In genomic region chr11:111912535-111912934, GRCh38 we compare ENCODE assay signal across 10 cellular contexts. TPM values are rescaled to one million over a fixed set of nuclear protein-coding genes. Genes with fewer than 3 reads are reported as not detected.
DNase-seq lines count a peak whose midpoint lies in the region; ATAC-seq and TF ChIP-seq lines count a peak whose summit lies in the region.
"Had no signal": no experiment of that assay in that cellular context is flagged by ENCODE, and none has a peak within 500 bp of the region (broad histone marks: within the 10 kb centered on the region; RNA-seq: fewer than 3 reads in every experiment).

Gene HSPB2, plus strand, starts transcription at chr11:111912734. Its CDS starts 96 bp downstream, at chr11:111912830.

- no peaks in the 10 kb centered on the region for H3K79me2 ChIP-seq in PC-3 (ENCODE audit: low read length)

- H3K4me3 ChIP-seq in PC-3 (ENCODE audit: low read length) (no peak within 1 kb of the TSS), esophagus (ENCODE audit: low read depth in 1 of 2, low read length in 2 of 2) (peak within 1 kb of the TSS; percentile 29 to 32), lung (peak within 1 kb of the TSS; percentile 41), stomach smooth muscle (ENCODE audit: low read length in 2 of 2) (peak within 1 kb of the TSS; percentile 81 to 83)

- TF ChIP-seq CTCF in PC-3 (conservative IDR thresholded peaks at IDR 0.05; ENCODE audit: low read depth, low read length) (no peak), lung (IDR thresholded peaks at IDR 0.05; ENCODE audit: control extremely low read depth, extremely low read depth) (no peak)

- H4K20me1 ChIP-seq in PC-3 (ENCODE audit: low read length), result no peaks in the 10 kb centered on the region

- H3K9me3 ChIP-seq in PC-3 (ENCODE audit: low read length), result no peaks in the 10 kb centered on the region
- no peaks in the 10 kb centered on the region for H3K9me3 ChIP-seq in esophagus (ENCODE audit: control insufficient read depth in 2 of 2, insufficient read depth in 1 of 2, low read depth in 1 of 2, low read length in 1 of 2)
- no peaks in the 10 kb centered on the region for H3K9me3 ChIP-seq in lung (ENCODE audit: control insufficient read depth in 2 of 2, insufficient read depth in 1 of 2, low read length in 1 of 2)
- no peaks in the 10 kb centered on the region for H3K9me3 ChIP-seq in stomach smooth muscle (ENCODE audit: control insufficient read depth in 2 of 2, low read length in 2 of 2)

- H3K4me1 ChIP-seq in PC-3 (ENCODE audit: insufficient read depth, low read length) (peaks cover 6% of the 10 kb centered on the region), esophagus (ENCODE audit: control insufficient read depth in 2 of 2, insufficient read depth in 2 of 2, low read length in 1 of 2) (peaks cover 0 to 9% of the 10 kb centered on the region in 2 donors), lung (ENCODE audit: control insufficient read depth in 2 of 2, insufficient read depth in 2 of 2, low read length in 2 of 2) (no peaks in the 10 kb centered on the region), stomach smooth muscle (ENCODE audit: control insufficient read depth, insufficient read depth, low read length) (peaks cover 43% of the 10 kb centered on the region)

- H3F3A ChIP-seq in PC-3 (ENCODE audit: low read length, unreplicated experiment), result no peaks in the 10 kb centered on the region

- BruUV-seq in PC-3 (replicated peaks; lab: Mats Ljungman, UMichigan), result no TSS peak

- peak within 1 kb of the TSS; percentile 69 for H2AFZ ChIP-seq in PC-3 (ENCODE audit: low read length)

- no peak for DNase-seq in PC-3
- DNase-seq in lung (ENCODE audit: low spot score), result no peak
- no peak for DNase-seq in NCI-H1105 treated with DMSO at 0.1 percent for 48 hours (lab: John Stamatoyannopoulos, UW)
- no peak for DNase-seq in MV-4-11 (lab: John Stamatoyannopoulos, UW)
- DNase-seq: effector CD8-positive, alpha-beta T cell; natural killer cell had no signal

- no peak for ATAC-seq in PC-3
- no peak for ATAC-seq in lung (ENCODE audit: insufficient read depth, low FRiP score)
- no peak for ATAC-seq in GM21423 (IDR thresholded peaks at IDR 0.05; ENCODE audit: unreplicated experiment)
- ATAC-seq in HG02973 (IDR thresholded peaks at IDR 0.05; ENCODE audit: unreplicated experiment), result no peak
- ATAC-seq: natural killer cell had no signal

- H3K36me3 ChIP-seq in PC-3 (ENCODE audit: low read depth, low read length) (no peaks in the 10 kb centered on the region), esophagus (ENCODE audit: control insufficient read depth in 2 of 2, insufficient read depth in 2 of 2, low read length in 1 of 2) (no peaks in the 10 kb centered on the region), lung (ENCODE audit: control insufficient read depth in 2 of 2, insufficient read depth in 2 of 2, low read length in 2 of 2) (peaks cover 0 to 6% of the 10 kb centered on the region in 2 donors), stomach smooth muscle (ENCODE audit: control insufficient read depth in 2 of 2, insufficient read depth in 2 of 2, low read length in 2 of 2) (peaks cover 2 to 14% of the 10 kb centered on the region in 2 donors)

- no peaks in the 10 kb centered on the region for H3K27me3 ChIP-seq in PC-3 (ENCODE audit: low read length)
- no peaks in the 10 kb centered on the region for H3K27me3 ChIP-seq in esophagus (ENCODE audit: control insufficient read depth in 1 of 2, insufficient read depth in 2 of 2, low read length in 2 of 2)
- no peaks in the 10 kb centered on the region for H3K27me3 ChIP-seq in lung (ENCODE audit: control insufficient read depth, insufficient read depth)
- no peaks in the 10 kb centered on the region for H3K27me3 ChIP-seq in stomach smooth muscle (ENCODE audit: control insufficient read depth in 1 of 2, insufficient read depth in 2 of 2, low read length in 2 of 2)

- H3K27ac ChIP-seq in PC-3 (ENCODE audit: low read length) (no peak within 1 kb of the TSS), esophagus (ENCODE audit: low read depth in 2 of 2, low read length in 1 of 2) (peak within 1 kb of the TSS; percentile 79 to 92), lung (ENCODE audit: low read depth in 1 of 2, low read length in 1 of 2) (peak within 1 kb of the TSS; percentile 86 to 97), stomach smooth muscle (ENCODE audit: low read length) (peak within 1 kb of the TSS; percentile 94)

- no peaks in the 10 kb centered on the region for H3K9me2 ChIP-seq in PC-3 (replicated peaks; ENCODE audit: low read length)

- 14 to 25% methylated on average over 21 to 26 of the region's 26 CpGs for WGBS in esophagus, 2 donors
- WGBS in lung, 2 donors, result 10 to 17% methylated on average over 25 to 26 of the region's 26 CpGs

- CTCF ChIA-PET in PC-3 (lab: Charles Lee), result no interaction called here

- H3K4me2 ChIP-seq in PC-3 (ENCODE audit: low read length), result peak within 1 kb of the TSS; percentile 54

- POLR2A ChIA-PET in PC-3 (lab: Charles Lee; ENCODE audit: unreplicated experiment), result no interaction called here

- no peak within 1 kb of the TSS for H3K9ac ChIP-seq in PC-3 (ENCODE audit: low read length)
- peak within 1 kb of the TSS; percentile 86 to 93 for H3K9ac ChIP-seq in stomach smooth muscle (ENCODE audit: low read length in 2 of 2)

- intact Hi-C loops in PC-3 (cut with micrococcal nuclease), result no loop called here

RNA-seq across cellular contexts. Expression of gene HSPB2, which starts in this region (rescaled TPM):
- total RNA-seq in PC-3 (2014; rRNA removed) (not detected in 2 replicates), lung (1 to 10 TPM in 1 of 2 donors, under 1 TPM in 1; 0.65 to 4.8 TPM)
- polyA plus RNA-seq in esophagus (1 to 10 TPM; 1.8 to 2.0 TPM), lung (1 to 10 TPM; 2.9 to 5.4 TPM)
- total RNA-seq: natural killer cell had no signal
